In the genomic region with DNA sequence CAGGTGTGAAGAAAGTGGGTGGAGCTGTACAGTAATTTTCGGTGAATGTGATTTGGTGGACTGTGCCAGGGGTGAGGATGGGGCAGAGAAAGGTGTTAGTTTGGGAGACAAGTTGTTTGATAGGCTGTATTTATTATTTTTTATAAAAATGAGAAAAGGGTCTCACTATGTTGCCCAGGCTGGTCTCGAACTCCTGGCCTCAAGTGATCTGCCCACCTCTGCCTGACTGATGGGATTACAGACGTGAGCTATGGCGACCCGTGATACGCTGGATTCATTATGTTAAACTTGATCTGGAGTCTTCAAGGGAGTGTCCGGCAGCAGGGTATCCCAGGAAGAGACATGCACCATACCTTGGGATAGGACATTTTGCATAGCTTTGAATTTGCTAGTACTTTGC, we compare ENCODE assay signal across 9 cellular contexts. TPM values are rescaled to one million over a fixed set of nuclear protein-coding genes. Genes with fewer than 3 reads are reported as not detected.
DNase-seq lines count a peak whose midpoint lies in the region; ATAC-seq, FAIRE-seq and TF ChIP-seq lines count a peak whose summit lies in the region.
"Had no signal": no experiment of that assay in that cellular context is flagged by ENCODE, and none has a peak within 500 bp of the region (broad histone marks: within the 10 kb centered on the region; RNA-seq: fewer than 3 reads in every experiment).

No MANE protein-coding gene starts in this region.

- RAD21 ChIA-PET in GM12878 (lab: Charles Lee; ENCODE audit: unreplicated experiment), result interaction anchor here (0.9 to 3.1 kb wide), 5 partner anchors 27 to 188 kb away, joined by 3 to 23 read pairs (median 10); no protein-coding TSS in a partner anchor

- H3K9ac ChIP-seq in GM12878 (ENCODE audit: control insufficient read depth, insufficient read depth, low read length) (peak overlapping the region; percentile 47; the same call in 1 of the 2 replicates), mucosa of rectum (ENCODE audit: low read depth in 1 of 2, low read length in 2 of 2) (no peak overlapping the region)

- BruUV-seq in GM12878 (replicated peaks; lab: Mats Ljungman, UMichigan), result TSS peak; percentile 65

- H3K27me3 ChIP-seq in heart right ventricle (no peaks in the 10 kb centered on the region), GM12878 (replicated peaks in 1 of 2; ENCODE audit: control insufficient read depth in 2 of 2, insufficient read depth in 2 of 2, low read length in 1 of 2) (no peaks in the 10 kb centered on the region), mucosa of rectum (ENCODE audit: control insufficient read depth in 2 of 2, insufficient read depth in 2 of 2, low read length in 2 of 2) (no peaks in the 10 kb centered on the region), uterus (no peaks in the 10 kb centered on the region)

- SMC1A ChIA-PET in GM12878 (lab: Charles Lee; ENCODE audit: uncharacterized antibody, unreplicated experiment), result interaction anchor here (0.7 to 4.6 kb wide), 12 partner anchors 26 to 188 kb away, joined by 3 to 22 read pairs (median 3); no protein-coding TSS in a partner anchor

- no peak overlapping the region for H2AFZ ChIP-seq in GM12878 (ENCODE audit: control insufficient read depth, low read depth, low read length)

- peak overlapping the region; percentile 75 for H3K4me2 ChIP-seq in GM12878 (ENCODE audit: control insufficient read depth, insufficient read depth)

- no peak for TF ChIP-seq EP300 in GM12878 (IDR thresholded peaks at IDR 0.05; ENCODE audit: borderline replicate concordance in 1 of 2, control insufficient read depth in 1 of 2, low read depth in 2 of 2, low read length in 2 of 2)

- H3K27ac ChIP-seq in heart right ventricle (peak overlapping the region in 7 of 10 donors; percentile 23 to 100 (median 98)), GM12878 (ENCODE audit: control insufficient read depth, insufficient read depth) (peak overlapping the region; percentile 49; the same call in 1 of the 2 replicates), mucosa of rectum (ENCODE audit: low read depth in 2 of 2, low read length in 2 of 2) (no peak overlapping the region), uterus (peak overlapping the region; percentile 100)

- POLR2A ChIA-PET in GM12878 (lab: Charles Lee), result interaction anchor here (0.7 to 2.3 kb wide), 6 partner anchors 11 to 163 kb away, joined by 3 to 12 read pairs (median 4); no protein-coding TSS in a partner anchor

- ATAC-seq in heart right ventricle (no peak), GM12878 (no peak)

- intact Hi-C loops in heart right ventricle (cut with DNase I), result loop anchor here in 7 of 10 donors (2.0 to 10.0 kb wide), 14 partner anchors 25 to 673 kb away; partner anchors contain the start of genes ADK (in 1 of the 7), AP3M1 (in 1 of the 7), COMTD1 (in 1 of the 7) and SAMD8 (in 1 of the 7)
- intact Hi-C loops in cardiac septum (cut with DNase I), result loop anchor here (5.0 to 10.0 kb wide), 3 partner anchors 190 to 407 kb away; partner anchors contain the start of gene COMTD1
- intact Hi-C loops in GM12878 (cut with micrococcal nuclease; ENCODE audit: unreplicated experiment), result loop anchor here (2.0 to 10.0 kb wide), 6 partner anchors 150 to 673 kb away; partner anchors contain the start of genes ADK and AP3M1
- intact Hi-C loops in uterus (cut with DNase I; ENCODE audit: low total_unique reads), result no loop called here

- peaks cover 5 to 57% (median 43%) of the 10 kb centered on the region in 9 donors for H3K4me1 ChIP-seq in heart right ventricle
- peaks cover 17% of the 10 kb centered on the region for H3K4me1 ChIP-seq in GM12878 (ENCODE audit: control insufficient read depth, insufficient read depth, low read length)
- H3K4me1 ChIP-seq in mucosa of rectum (ENCODE audit: control insufficient read depth in 2 of 2, insufficient read depth in 2 of 2, low read length in 2 of 2), result peaks cover 20 to 21% of the 10 kb centered on the region in 2 donors
- peaks cover 0 to 5% of the 10 kb centered on the region in 2 donors for H3K4me1 ChIP-seq in uterus

- 91% methylated on average over 7 of the region's 7 CpGs for WGBS in heart right ventricle, 2 donors
- 85% methylated on average over 7 of the region's 7 CpGs for WGBS in GM12878 (ENCODE audit: insufficient coverage, insufficient replicate concordance, low lambda C conversion rate, missing lambda C conversion rate)

- in situ Hi-C loops in GM12878 (cut with MboI), result no loop called here

- TF ChIP-seq CTCF in heart right ventricle (IDR thresholded peaks at IDR 0.05) (no peak), GM12878 (IDR thresholded peaks at IDR 0.05 in 2 of 3, conservative IDR thresholded peaks at IDR 0.05 in 1 of 3; ENCODE audit: control insufficient read depth in 2 of 3, extremely low read depth in 1 of 3, insufficient read depth in 1 of 3, low read depth in 3 of 3, low read length in 3 of 3) (no peak), uterus (IDR thresholded peaks at IDR 0.05) (no peak), D721Med (IDR thresholded peaks at IDR 0.05; ENCODE audit: insufficient read depth, missing control alignments) (no peak)

- FAIRE-seq in GM12878 (lab: Jason Lieb, UNC) (no peak), D721Med (lab: Jason Lieb, UNC) (no peak), GM12892 (lab: Jason Lieb, UNC) (no peak)

- H3K36me3 ChIP-seq in heart right ventricle (no peaks in the 10 kb centered on the region), GM12878 (ENCODE audit: control insufficient read depth in 2 of 2, insufficient read depth in 2 of 2, low read length in 1 of 2) (no peaks in the 10 kb centered on the region), mucosa of rectum (ENCODE audit: control insufficient read depth in 2 of 2, insufficient read depth in 2 of 2, low read length in 2 of 2) (no peaks in the 10 kb centered on the region), uterus (no peaks in the 10 kb centered on the region)

- H4K20me1 ChIP-seq in GM12878 (ENCODE audit: control insufficient read depth, insufficient read depth), result no peaks in the 10 kb centered on the region

- no peak for DNase-seq in heart right ventricle
- no peak for DNase-seq in cardiac septum (ENCODE audit: low spot score)
- DNase-seq in GM12878 (ENCODE audit: low read depth, low spot score), result no peak
- no peak for DNase-seq in uterus
- no peak for DNase-seq in D721Med (ENCODE audit: insufficient read length, low spot score)
- DNase-seq in NK-92 treated with Interleukin-12 subunit alpha and Interleukin-12 subunit beta, amount 100 ng/mL, for 24 hours (lab: John Stamatoyannopoulos, UW), result no peak
- no peak for DNase-seq in GM12892 (ENCODE audit: insufficient read length)
- DNase-seq: NCI-H2081 treated with DMSO at 0.1 percent for 48 hours had no signal

- peaks cover 52% of the 10 kb centered on the region for H3K79me2 ChIP-seq in GM12878 (ENCODE audit: control insufficient read depth, insufficient read depth, low read length)

- CTCF ChIA-PET in GM12878 (lab: Yijun Ruan, JAX), result interaction anchor here (0.8 kb wide), 1 partner anchor 9 kb away, joined by 3 read pairs; no protein-coding TSS in a partner anchor

- no peak for TF ChIP-seq RAD21 in GM12878 (IDR thresholded peaks at IDR 0.05; ENCODE audit: insufficient read depth, low read depth, low read length)

- no peak for TF ChIP-seq POLR2A in GM12878 (IDR thresholded peaks at IDR 0.05; ENCODE audit: low read depth, low read length)
- no peak for TF ChIP-seq POLR2A in uterus (IDR thresholded peaks at IDR 0.05)
- no peak for TF ChIP-seq POLR2A in GM12892 (IDR thresholded peaks at IDR 0.05; ENCODE audit: low read depth, low read length)

- H3K4me3 ChIP-seq in heart right ventricle (peak overlapping the region in 6 of 10 donors; percentile 1 to 96 (median 82)), GM12878 (peak overlapping the region; percentile 93), mucosa of rectum (ENCODE audit: low read length in 2 of 2) (peak overlapping the region; percentile 76 to 86), uterus (peak overlapping the region; percentile 73 to 99)

- H3K9me3 ChIP-seq in heart right ventricle (peaks cover 0 to 4% (median 0%) of the 10 kb centered on the region in 11 donors), GM12878 (replicated peaks; ENCODE audit: control insufficient read depth, insufficient read depth, low read length) (no peaks in the 10 kb centered on the region; the same call in 2 of the 3 replicates), mucosa of rectum (ENCODE audit: control insufficient read depth in 2 of 2, low read length in 2 of 2) (no peaks in the 10 kb centered on the region), uterus (no peaks in the 10 kb centered on the region)

TF ChIP-seq in GM12878, 131 proteins besides CTCF, POLR2A, EP300 and RAD21:
- no peak for TF ChIP-seq PKNOX1 (IDR thresholded peaks at IDR 0.05)
TF ChIP-seq in GM12878: peak in this region for 0.

RNA-seq across cellular contexts. Expression of gene KAT6B, which starts 1.3 kb away (rescaled TPM):
- total RNA-seq in heart right ventricle (10 to 100 TPM; 28.3 to 58.4 (median 51.5) TPM), cardiac septum (47.5 TPM), GM12878 (2014; rRNA removed) (16.5 and 18.3 TPM in 2 replicates), GM12878 (2014; rRNA removed; fragmentation: Illumina TruSeq; extraction: Trizol) (16.7 and 17.5 TPM in 2 replicates), GM12878 (2021) (22.6 and 24.8 TPM in 2 replicates), uterus (100 to 1,000 TPM in 1 of 4 donors, 10 to 100 TPM in 3; 29.1 to 159 (median 61.2) TPM)
- polyA plus RNA-seq in heart right ventricle (10 to 100 TPM in 1 of 2 donors, 1 to 10 TPM in 1; 3.4 to 15.4 TPM), GM12878 (2011; rRNA removed) (6.7 and 7.6 TPM in 2 replicates), GM12878 (2014; fragmentation: Illumina TruSeq; extraction: Trizol) (17.6 and 19.1 TPM in 2 replicates), GM12878 (2014; fragmentation: Nextera tagmentation; extraction: Ambion mirVana) (1 to 10 TPM; 2.7 to 5.3 TPM), GM12878 (2014; rRNA removed) (8.1 and 9.7 TPM in 2 replicates), GM12878 (2016; fragmentation: Nextera tagmentation; extraction: Ambion mirVana) (10 to 100 TPM; 15.0 to 17.4 TPM)
- total RNA-seq in GM12878 (2013; cell fraction: nucleolus; rRNA removed), result 303 and 315 TPM in 2 replicates
- polyA plus RNA-seq in GM12878 (2011; ENCODE audit: low read depth), result 8.5 TPM
- 5.8 and 9.8 TPM in 2 replicates for polyA plus RNA-seq in GM12878 (2011; cell fraction: cytosol; rRNA removed)
- polyA plus RNA-seq in GM12878 (2011; cell fraction: nucleus; rRNA removed), result 17.1 and 23.0 TPM in 2 replicates
- polyA plus RNA-seq in GM12878 (2012), result 10.5 and 12.2 TPM in 2 replicates
- polyA minus RNA-seq in GM12878 (2011; rRNA and poly(A)+ RNA removed), result 42.9 and 45.0 TPM in 2 replicates
- 7.9 and 9.0 TPM in 2 replicates for polyA minus RNA-seq in GM12878 (2011; cell fraction: cytosol; rRNA and poly(A)+ RNA removed)
- polyA minus RNA-seq in GM12878 (2011; cell fraction: nucleus; rRNA and poly(A)+ RNA removed), result 53.1 and 90.8 TPM in 2 replicates
- polyA plus RNA-seq in GM12892 (2012; ENCODE audit: missing spikeins), result 15.1 TPM

Comparison
In these comparisons a context has a peak if more than half of its experiments do, and no peak if none do; other contexts are left out.
1. H3K27ac ChIP-seq: peak in heart right ventricle (7 of 10), GM12878 (single experiment) and uterus (2 of 2); none in mucosa of rectum (0 of 2).
2. Peak in every context shown above with its lines, with median percentiles within 50 percentile points of each other: H3K4me3 ChIP-seq.